ENCODE assay signal across 1 cellular context in the genomic region with DNA sequence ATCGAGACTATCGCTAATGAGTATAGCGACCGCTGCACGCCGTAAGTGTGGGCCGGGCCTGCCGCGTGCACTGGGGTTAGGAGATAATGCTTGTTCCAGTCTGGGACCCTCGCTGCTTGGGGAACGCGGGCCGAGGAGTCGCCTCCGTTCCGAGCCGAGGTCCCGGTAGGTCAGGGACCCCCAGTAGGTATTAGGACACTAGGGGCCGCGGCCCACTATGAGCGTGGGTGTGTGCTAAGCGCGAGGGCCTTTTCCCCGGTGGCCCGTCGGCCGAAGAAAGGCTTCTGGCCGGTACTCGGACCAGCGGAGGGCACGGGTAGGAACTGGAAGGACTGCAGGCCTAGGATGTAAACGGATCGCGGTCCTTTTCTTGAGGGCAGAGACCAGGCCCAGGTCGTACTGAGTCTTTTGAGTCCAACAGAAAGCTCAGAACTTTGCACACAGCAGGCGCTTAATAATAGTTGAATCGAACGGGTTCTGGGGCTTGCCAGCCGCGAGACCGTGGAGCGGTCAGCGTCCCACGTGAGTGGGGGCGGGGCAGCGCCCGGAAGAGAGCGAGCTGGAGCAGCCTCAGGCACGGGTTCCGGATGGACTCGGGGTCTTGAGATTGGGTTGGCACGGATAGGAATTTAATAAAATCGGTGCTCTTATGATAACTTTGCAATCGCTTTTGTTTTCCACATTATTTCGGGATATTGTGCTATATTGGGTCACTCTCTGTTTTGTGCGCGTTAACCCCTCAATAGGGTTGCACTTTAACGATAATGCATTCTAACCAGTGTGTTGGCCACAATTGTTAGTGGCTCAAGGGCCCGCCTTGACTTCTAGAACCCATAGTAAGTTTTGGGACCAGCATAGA.
TF ChIP-seq lines count a peak whose summit lies in the region.

No MANE protein-coding gene starts in this region.

TF ChIP-seq in GM12878, 131 proteins besides CTCF, POLR2A, EP300 and RAD21 (continued from another document and continues in another):
- TF ChIP-seq ZBTB4 (CRISPR knock-in tag; IDR thresholded peaks at IDR 0.05) (no peak), SREBF1 (IDR thresholded peaks at IDR 0.05; ENCODE audit: low read length) (no peak), NFIC (IDR thresholded peaks at IDR 0.05; ENCODE audit: low read depth, low read length) (no peak; the same call in 1 of the 2 replicates), HCFC1 (IDR thresholded peaks at IDR 0.05; ENCODE audit: low read length) (0 out of 2 replicates have a peak, but pooled peaks have one; percentile 9), MEF2B (IDR thresholded peaks at IDR 0.05; ENCODE audit: partially characterized antibody, poor library complexity, severe bottlenecking) (peak; percentile 23), RBBP5 (conservative IDR thresholded peaks at IDR 0.05) (no peak), SUZ12 (IDR thresholded peaks at IDR 0.05; ENCODE audit: unreplicated experiment) (no peak), TCF3 (IDR thresholded peaks at IDR 0.05; ENCODE audit: borderline replicate concordance, insufficient read depth, low read depth, low read length) (no peak), USF2 (IDR thresholded peaks at IDR 0.05; ENCODE audit: borderline replicate concordance, low read depth, low read length) (peak; percentile 26; the same call in 1 of the 2 replicates), RB1 (IDR thresholded peaks at IDR 0.05; ENCODE audit: borderline replicate concordance) (no peak), FOXK2 (IDR thresholded peaks at IDR 0.05) (no peak), ZNF622 (IDR thresholded peaks at IDR 0.05) (no peak), JUNB (IDR thresholded peaks at IDR 0.05) (no peak), YY1 (IDR thresholded peaks at IDR 0.05; ENCODE audit: low read depth, low read length) (no peak), MTA3 (IDR thresholded peaks at IDR 0.05; ENCODE audit: borderline replicate concordance, low read length) (no peak), BCLAF1 (IDR thresholded peaks at IDR 0.05) (no peak), POLR2AphosphoS5 (IDR thresholded peaks at IDR 0.05; ENCODE audit: low read length) (0 out of 2 replicates have a peak, but pooled peaks have one; percentile 10), PBX3 (IDR thresholded peaks at IDR 0.05; ENCODE audit: insufficient replicate concordance, low read depth, low read length) (no peak), ESRRA (IDR thresholded peaks at IDR 0.05; ENCODE audit: low read length) (no peak), SIN3A (IDR thresholded peaks at IDR 0.05; ENCODE audit: low read depth, low read length) (no peak; the same call in none of the 2 replicates), TCF12 (IDR thresholded peaks at IDR 0.05; ENCODE audit: low read depth, low read length) (no peak), KDM1A (IDR thresholded peaks at IDR 0.05; ENCODE audit: borderline replicate concordance) (no peak), RCOR1 (conservative IDR thresholded peaks at IDR 0.05; ENCODE audit: low read depth, low read length) (no peak), YBX1 (IDR thresholded peaks at IDR 0.05) (no peak), ZNF592 (IDR thresholded peaks at IDR 0.05) (no peak), RELA (IDR thresholded peaks at IDR 0.05; ENCODE audit: borderline replicate concordance, partially characterized antibody) (no peak), NFYA (IDR thresholded peaks at IDR 0.05; ENCODE audit: borderline replicate concordance, low read depth, low read length) (no peak), DPF2 (IDR thresholded peaks at IDR 0.05) (0 out of 2 replicates have a peak, but pooled peaks have one; percentile 46), SUPT20H (IDR thresholded peaks at IDR 0.05; ENCODE audit: borderline replicate concordance, control insufficient read depth, low read depth, low read length) (no peak), IKZF2 (IDR thresholded peaks at IDR 0.05) (no peak), ZBED1 (IDR thresholded peaks at IDR 0.05; ENCODE audit: borderline replicate concordance) (no peak), POLR2AphosphoS2 (IDR thresholded peaks at IDR 0.05; ENCODE audit: low read depth, low read length) (no peak), IRF4 (IDR thresholded peaks at IDR 0.05; ENCODE audit: low read depth, low read length) (no peak)
- TF ChIP-seq, protein P1, sequence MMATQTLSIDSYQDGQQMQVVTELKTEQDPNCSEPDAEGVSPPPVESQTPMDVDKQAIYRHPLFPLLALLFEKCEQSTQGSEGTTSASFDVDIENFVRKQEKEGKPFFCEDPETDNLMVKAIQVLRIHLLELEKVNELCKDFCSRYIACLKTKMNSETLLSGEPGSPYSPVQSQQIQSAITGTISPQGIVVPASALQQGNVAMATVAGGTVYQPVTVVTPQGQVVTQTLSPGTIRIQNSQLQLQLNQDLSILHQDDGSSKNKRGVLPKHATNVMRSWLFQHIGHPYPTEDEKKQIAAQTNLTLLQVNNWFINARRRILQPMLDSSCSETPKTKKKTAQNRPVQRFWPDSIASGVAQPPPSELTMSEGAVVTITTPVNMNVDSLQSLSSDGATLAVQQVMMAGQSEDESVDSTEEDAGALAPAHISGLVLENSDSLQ (IDR thresholded peaks at IDR 0.05): no peak
- TF ChIP-seq, protein P2, sequence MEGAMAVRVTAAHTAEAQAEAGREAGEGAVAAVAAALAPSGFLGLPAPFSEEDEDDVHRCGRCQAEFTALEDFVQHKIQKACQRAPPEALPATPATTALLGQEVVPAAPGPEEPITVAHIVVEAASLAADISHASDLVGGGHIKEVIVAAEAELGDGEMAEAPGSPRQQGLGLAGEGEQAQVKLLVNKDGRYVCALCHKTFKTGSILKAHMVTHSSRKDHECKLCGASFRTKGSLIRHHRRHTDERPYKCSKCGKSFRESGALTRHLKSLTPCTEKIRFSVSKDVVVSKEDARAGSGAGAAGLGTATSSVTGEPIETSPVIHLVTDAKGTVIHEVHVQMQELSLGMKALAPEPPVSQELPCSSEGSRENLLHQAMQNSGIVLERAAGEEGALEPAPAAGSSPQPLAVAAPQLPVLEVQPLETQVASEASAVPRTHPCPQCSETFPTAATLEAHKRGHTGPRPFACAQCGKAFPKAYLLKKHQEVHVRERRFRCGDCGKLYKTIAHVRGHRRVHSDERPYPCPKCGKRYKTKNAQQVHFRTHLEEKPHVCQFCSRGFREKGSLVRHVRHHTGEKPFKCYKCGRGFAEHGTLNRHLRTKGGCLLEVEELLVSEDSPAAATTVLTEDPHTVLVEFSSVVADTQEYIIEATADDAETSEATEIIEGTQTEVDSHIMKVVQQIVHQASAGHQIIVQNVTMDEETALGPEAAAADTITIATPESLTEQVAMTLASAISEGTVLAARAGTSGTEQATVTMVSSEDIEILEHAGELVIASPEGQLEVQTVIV (IDR thresholded peaks at IDR 0.05; ENCODE audit: borderline replicate concordance, partially characterized antibody): no peak
- TF ChIP-seq, protein P3, sequence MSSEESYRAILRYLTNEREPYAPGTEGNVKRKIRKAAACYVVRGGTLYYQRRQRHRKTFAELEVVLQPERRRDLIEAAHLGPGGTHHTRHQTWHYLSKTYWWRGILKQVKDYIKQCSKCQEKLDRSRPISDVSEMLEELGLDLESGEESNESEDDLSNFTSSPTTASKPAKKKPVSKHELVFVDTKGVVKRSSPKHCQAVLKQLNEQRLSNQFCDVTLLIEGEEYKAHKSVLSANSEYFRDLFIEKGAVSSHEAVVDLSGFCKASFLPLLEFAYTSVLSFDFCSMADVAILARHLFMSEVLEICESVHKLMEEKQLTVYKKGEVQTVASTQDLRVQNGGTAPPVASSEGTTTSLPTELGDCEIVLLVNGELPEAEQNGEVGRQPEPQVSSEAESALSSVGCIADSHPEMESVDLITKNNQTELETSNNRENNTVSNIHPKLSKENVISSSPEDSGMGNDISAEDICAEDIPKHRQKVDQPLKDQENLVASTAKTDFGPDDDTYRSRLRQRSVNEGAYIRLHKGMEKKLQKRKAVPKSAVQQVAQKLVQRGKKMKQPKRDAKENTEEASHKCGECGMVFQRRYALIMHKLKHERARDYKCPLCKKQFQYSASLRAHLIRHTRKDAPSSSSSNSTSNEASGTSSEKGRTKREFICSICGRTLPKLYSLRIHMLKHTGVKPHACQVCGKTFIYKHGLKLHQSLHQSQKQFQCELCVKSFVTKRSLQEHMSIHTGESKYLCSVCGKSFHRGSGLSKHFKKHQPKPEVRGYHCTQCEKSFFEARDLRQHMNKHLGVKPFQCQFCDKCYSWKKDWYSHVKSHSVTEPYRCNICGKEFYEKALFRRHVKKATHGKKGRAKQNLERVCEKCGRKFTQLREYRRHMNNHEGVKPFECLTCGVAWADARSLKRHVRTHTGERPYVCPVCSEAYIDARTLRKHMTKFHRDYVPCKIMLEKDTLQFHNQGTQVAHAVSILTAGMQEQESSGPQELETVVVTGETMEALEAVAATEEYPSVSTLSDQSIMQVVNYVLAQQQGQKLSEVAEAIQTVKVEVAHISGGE (CRISPR knock-in tag; IDR thresholded peaks at IDR 0.05): no peak
